Comparison of ENCODE assay signal across 17 cellular contexts in the genomic region with DNA sequence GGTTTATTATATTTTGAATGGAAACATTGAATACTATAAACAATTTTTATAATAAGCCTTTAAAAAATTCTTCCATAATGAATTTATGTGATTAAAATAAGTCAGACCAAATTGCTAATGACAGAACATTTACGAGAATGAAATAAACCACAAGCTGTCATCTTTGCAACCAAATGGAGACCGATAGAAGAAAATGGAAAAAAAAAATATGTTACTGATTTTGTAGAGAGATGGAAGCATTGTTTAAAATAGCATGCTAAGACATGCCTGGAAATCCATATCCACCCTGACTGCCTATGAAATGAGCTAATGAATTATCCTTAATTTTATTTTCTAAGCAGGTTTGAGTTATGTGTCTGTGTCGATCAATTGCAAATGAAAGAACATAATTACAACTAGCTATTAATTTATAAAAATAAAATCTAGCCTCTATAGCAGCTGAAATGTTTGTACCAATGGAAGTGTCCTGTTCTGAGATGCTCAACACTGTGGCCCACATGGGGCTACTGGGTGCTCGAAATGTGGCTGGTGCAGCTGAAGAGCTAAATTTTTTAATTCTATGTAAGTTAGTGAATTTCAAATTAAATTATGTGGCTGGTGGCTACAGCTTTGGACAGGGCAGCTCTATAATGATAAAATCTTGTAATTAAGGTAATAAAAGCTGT.
"Had no signal": no experiment of that assay in that cellular context is flagged by ENCODE, and none has a peak within 500 bp of the region (broad histone marks: within the 10 kb centered on the region; RNA-seq: fewer than 3 reads in every experiment).

No MANE protein-coding gene starts in this region.

- ATAC-seq: effector memory CD8-positive, alpha-beta T cell; heart left ventricle; left cardiac atrium; naive thymus-derived CD4-positive, alpha-beta T cell; right lobe of liver; stimulated activated effector memory CD8-positive, alpha-beta T cell treated with anti-CD3 and anti-CD28 coated beads, Interleukin-12 subunit alpha, Interleukin-12 subunit beta, amount 100 ng/mL, for 72 hours; stimulated activated naive CD8-positive, alpha-beta T cell treated with anti-CD3 and anti-CD28 coated beads, Interleukin-15, Interleukin-2, amounts not matched to agents 100 U/mL and 50 U/mL, for 24 hours had no signal

- H3K4me3 ChIP-seq: heart left ventricle, prostate gland, right lobe of liver, tibial artery, upper lobe of left lung, uterus had no signal

- DNase-seq: effector memory CD8-positive, alpha-beta T cell; erythroblast; heart left ventricle; hypothalamus; islet precursor cell; left cardiac atrium; naive thymus-derived CD4-positive, alpha-beta T cell; nephron progenitor cell; right lobe of liver; stimulated activated CD4-positive, alpha-beta T cell treated with anti-CD3 and anti-CD28 coated beads, Interleukin-4, amount 100 ng/mL, for 1 hour; stimulated activated CD8-positive, alpha-beta memory T cell treated with anti-CD3 and anti-CD28 coated beads, Interleukin-4, amount 100 ng/mL, for 48 hours; stimulated activated naive CD8-positive, alpha-beta T cell treated with anti-CD3 and anti-CD28 coated beads, Interleukin-15, Interleukin-2, amounts not matched to agents 100 U/mL and 50 U/mL, for 24 hours; tibial artery; upper lobe of left lung; uterus had no signal
